Comparison of ENCODE assay signal across 9 cellular contexts in the genomic region with DNA sequence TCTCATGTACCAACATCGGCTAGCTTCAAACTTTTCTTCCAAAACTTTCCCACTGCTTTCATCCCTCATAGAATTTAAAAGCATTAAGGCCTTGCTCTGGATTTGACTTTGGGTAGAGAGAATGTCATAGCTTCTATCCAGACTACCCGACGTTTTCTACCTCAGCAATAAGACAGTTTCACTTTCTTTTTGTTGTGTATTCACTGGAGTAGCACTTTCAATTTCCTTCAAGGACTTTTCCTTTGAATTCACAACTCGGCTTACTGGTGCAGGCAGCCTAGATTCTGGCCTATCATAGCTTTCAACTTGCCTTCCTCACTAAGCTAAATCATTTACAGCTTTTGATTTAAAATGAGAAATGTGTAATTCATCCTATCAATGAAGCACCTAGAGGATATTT.
DNase-seq lines count a peak whose midpoint lies in the region; ATAC-seq and TF ChIP-seq lines count a peak whose summit lies in the region.
"Had no signal": no experiment of that assay in that cellular context is flagged by ENCODE, and none has a peak within 500 bp of the region (broad histone marks: within the 10 kb centered on the region; RNA-seq: fewer than 3 reads in every experiment).

No MANE protein-coding gene starts in this region.

- no peaks in the 10 kb centered on the region for H3K36me3 ChIP-seq in GM06990 (ENCODE audit: control insufficient read depth, insufficient read depth, low read length)
- no peaks in the 10 kb centered on the region for H3K36me3 ChIP-seq in IMR-90 (ENCODE audit: control insufficient read depth, insufficient read depth, low read length)

- no peak for DNase-seq in GM06990 (ENCODE audit: extremely low read depth, insufficient read length)
- no peak for DNase-seq in IMR-90
- no peak for DNase-seq in caudate nucleus (lab: John Stamatoyannopoulos, UW)
- no peak for DNase-seq in omental fat pad (ENCODE audit: low spot score)
- no peak for DNase-seq in CD1c-positive myeloid dendritic cell (ENCODE audit: extremely low spot score)
- no peak for DNase-seq in stimulated activated naive B cell treated with anti-CD40 and anti-IgM and Interleukin-4, amounts not matched to agents 10 μg/mL and 1 μg/mL and 100 μg/mL, for 72 hours
- DNase-seq in NCI-H82 treated with DMSO at 0.1 percent for 48 hours (lab: John Stamatoyannopoulos, UW; ENCODE audit: unreplicated experiment): no peak

- no peaks in the 10 kb centered on the region for H3K27me3 Mint-ChIP-seq in stimulated activated naive B cell treated with anti-CD40 and anti-IgM and Interleukin-4, amounts not matched to agents 10 μg/mL and 1 μg/mL and 100 μg/mL, for 72 hours

- TF ChIP-seq CTCF in GM06990 (IDR thresholded peaks at IDR 0.05; ENCODE audit: insufficient read depth, low read length, poor library complexity, severe bottlenecking): no peak
- TF ChIP-seq CTCF in IMR-90 (conservative IDR thresholded peaks at IDR 0.05; ENCODE audit: low read depth, low read length): no peak
- no peak for TF ChIP-seq CTCF in omental fat pad (IDR thresholded peaks at IDR 0.05)

- dilution Hi-C loops in IMR-90 (cut with HindIII; ENCODE audit: low sequenced_read_pairs, unreplicated experiment): no loop called here

- H2AFZ ChIP-seq in IMR-90 (replicated peaks; ENCODE audit: low read length, poor library complexity): no peak overlapping the region

- H3K27me3 ChIP-seq in GM06990 (replicated peaks; ENCODE audit: control insufficient read depth, insufficient read depth, low read length) (no peaks in the 10 kb centered on the region), IMR-90 (ENCODE audit: control insufficient read depth, insufficient read depth, low read length) (no peaks in the 10 kb centered on the region)

- no peaks in the 10 kb centered on the region for H3K79me1 ChIP-seq in IMR-90 (ENCODE audit: low read depth in 1 of 2, low read length in 2 of 2)

- H3K4me1 Mint-ChIP-seq in stimulated activated naive B cell treated with anti-CD40 and anti-IgM and Interleukin-4, amounts not matched to agents 10 μg/mL and 1 μg/mL and 100 μg/mL, for 72 hours: no peaks in the 10 kb centered on the region

- H4K5ac ChIP-seq in IMR-90 (ENCODE audit: low read depth, low read length): no peak overlapping the region; the same call in 1 of the 2 replicates

- no peaks in the 10 kb centered on the region for H3K36me3 Mint-ChIP-seq in stimulated activated naive B cell treated with anti-CD40 and anti-IgM and Interleukin-4, amounts not matched to agents 10 μg/mL and 1 μg/mL and 100 μg/mL, for 72 hours

- no peak for TF ChIP-seq POLR2A in IMR-90 (IDR thresholded peaks at IDR 0.05; ENCODE audit: low read depth, low read length)

- no peak overlapping the region for H3K27ac Mint-ChIP-seq in stimulated activated naive B cell treated with anti-CD40 and anti-IgM and Interleukin-4, amounts not matched to agents 10 μg/mL and 1 μg/mL and 100 μg/mL, for 72 hours

- ATAC-seq in IMR-90 (ENCODE audit: low read depth) (peak; percentile 40), omental fat pad (ENCODE audit: low FRiP score) (peak; percentile 42), HG03045 (IDR thresholded peaks at IDR 0.05; ENCODE audit: unreplicated experiment) (no peak)
- ATAC-seq in stimulated activated naive B cell treated with anti-CD40 and anti-IgM and Interleukin-4, amounts not matched to agents 10 μg/mL and 1 μg/mL and 100 μg/mL, for 72 hours (replicated peaks): no peak

- H3K9me1 ChIP-seq in IMR-90 (ENCODE audit: insufficient read depth, low read length): no peaks in the 10 kb centered on the region

- no peak overlapping the region for H2BK15ac ChIP-seq in IMR-90 (ENCODE audit: low read depth, low read length)

- H3K14ac ChIP-seq in IMR-90 (replicated peaks; ENCODE audit: low read depth, low read length): no peak overlapping the region

- H4K91ac ChIP-seq in IMR-90 (ENCODE audit: insufficient read depth, low read depth, low read length): no peak overlapping the region

- H3K4ac ChIP-seq in IMR-90 (ENCODE audit: low read depth, low read length): no peak overlapping the region

- peak overlapping the region; percentile 48 for H3K4me2 ChIP-seq in IMR-90 (ENCODE audit: low read depth, low read length)

- no peaks in the 10 kb centered on the region for H3K9me3 ChIP-seq in IMR-90 (ENCODE audit: control insufficient read depth, insufficient read depth, low read length)

- H2BK20ac ChIP-seq in IMR-90 (ENCODE audit: low read depth, low read length): peak overlapping the region; percentile 33; the same call in 1 of the 2 replicates

- TF ChIP-seq RAD21 in IMR-90 (IDR thresholded peaks at IDR 0.05; ENCODE audit: low read length): no peak

- no peak overlapping the region for H2AK5ac ChIP-seq in IMR-90 (ENCODE audit: low read depth, low read length)

- WGBS in IMR-90 (ENCODE audit: extremely low coverage in 2 of 2, insufficient read length in 1 of 2), 2 experiments: no CpG with 5 or more reads among the region's 4 CpGs

- no peak overlapping the region for H3K4me3 Mint-ChIP-seq in stimulated activated naive B cell treated with anti-CD40 and anti-IgM and Interleukin-4, amounts not matched to agents 10 μg/mL and 1 μg/mL and 100 μg/mL, for 72 hours

- H3K4me3 ChIP-seq in GM06990 (replicated peaks; ENCODE audit: low read depth, low read length) (peak overlapping the region; percentile 26), IMR-90 (ENCODE audit: insufficient read depth, low read depth, low read length) (peak overlapping the region; percentile 3; the same call in 1 of the 2 replicates)

- no peak overlapping the region for H2AK9ac ChIP-seq in IMR-90 (replicated peaks; ENCODE audit: low read depth, low read length, poor library complexity)

- no peak overlapping the region for H4K8ac ChIP-seq in IMR-90 (ENCODE audit: low read depth in 2 of 2, low read length in 2 of 2)

- no peak overlapping the region for H3K9ac ChIP-seq in IMR-90 (ENCODE audit: low read depth, low read length)

- in situ Hi-C loops in IMR-90 (cut with MboI; ENCODE audit: low sequenced_read_pairs): no loop called here

- no TSS peak for BruUV-seq in IMR-90 (replicated peaks; lab: Mats Ljungman, UMichigan)

- H3K9me3 Mint-ChIP-seq in stimulated activated naive B cell treated with anti-CD40 and anti-IgM and Interleukin-4, amounts not matched to agents 10 μg/mL and 1 μg/mL and 100 μg/mL, for 72 hours: peaks cover 0 to 3% of the 10 kb centered on the region in 2 donors

- H3K56ac ChIP-seq in IMR-90 (ENCODE audit: extremely low read depth, insufficient read depth, low read length): no peak overlapping the region

- H3K18ac ChIP-seq in IMR-90 (ENCODE audit: low read depth, low read length): peak overlapping the region; percentile 35; the same call in 1 of the 2 replicates

- H2BK5ac ChIP-seq in IMR-90 (ENCODE audit: low read depth, low read length, poor library complexity, severe bottlenecking): no peak overlapping the region

- H3K27ac ChIP-seq in IMR-90 (ENCODE audit: insufficient read depth, low read length) (no peak overlapping the region), caudate nucleus (ENCODE audit: low read depth, low read length) (peak overlapping the region; percentile 39)
- H3K27ac ChIP-seq: HL-60 had no signal

- no peak overlapping the region for H3K23ac ChIP-seq in IMR-90 (ENCODE audit: low read depth, low read length)

- no peaks in the 10 kb centered on the region for H3K4me1 ChIP-seq in IMR-90 (ENCODE audit: control insufficient read depth, insufficient read depth, low read length)

- CTCF ChIA-PET in IMR-90 (lab: Yijun Ruan, JAX): no interaction called here

- H4K20me1 ChIP-seq in IMR-90 (ENCODE audit: insufficient read depth, low read length): no peaks in the 10 kb centered on the region

- H2BK120ac ChIP-seq in IMR-90 (ENCODE audit: low read depth, low read length): peak overlapping the region; percentile 42; the same call in 1 of the 2 replicates

- POLR2A ChIA-PET in IMR-90 (lab: Charles Lee; ENCODE audit: unreplicated experiment): interaction anchor here (0.6 kb wide), 1 partner anchor 9 kb away, joined by 5 read pairs; no protein-coding TSS in a partner anchor

- intact Hi-C loops in IMR-90 (cut with micrococcal nuclease): loop anchor here (5.0 kb wide), 1 partner anchor 421 kb away; the partner anchor contains the start of gene GPC6

TF ChIP-seq in IMR-90, 13 proteins besides CTCF, POLR2A, EP300 and RAD21:
- TF ChIP-seq, protein P1, sequence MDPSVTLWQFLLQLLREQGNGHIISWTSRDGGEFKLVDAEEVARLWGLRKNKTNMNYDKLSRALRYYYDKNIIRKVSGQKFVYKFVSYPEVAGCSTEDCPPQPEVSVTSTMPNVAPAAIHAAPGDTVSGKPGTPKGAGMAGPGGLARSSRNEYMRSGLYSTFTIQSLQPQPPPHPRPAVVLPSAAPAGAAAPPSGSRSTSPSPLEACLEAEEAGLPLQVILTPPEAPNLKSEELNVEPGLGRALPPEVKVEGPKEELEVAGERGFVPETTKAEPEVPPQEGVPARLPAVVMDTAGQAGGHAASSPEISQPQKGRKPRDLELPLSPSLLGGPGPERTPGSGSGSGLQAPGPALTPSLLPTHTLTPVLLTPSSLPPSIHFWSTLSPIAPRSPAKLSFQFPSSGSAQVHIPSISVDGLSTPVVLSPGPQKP (IDR thresholded peaks at IDR 0.05; ENCODE audit: borderline replicate concordance, low read depth, low read length): no peak
- TF ChIP-seq NFE2L2 (IDR thresholded peaks at IDR 0.05; ENCODE audit: low read depth, low read length) (no peak), MAFK (IDR thresholded peaks at IDR 0.05; ENCODE audit: low read depth, low read length) (no peak), RCOR1 (IDR thresholded peaks at IDR 0.05; ENCODE audit: insufficient replicate concordance, low read length) (no peak), USF2 (IDR thresholded peaks at IDR 0.05; ENCODE audit: low read depth, low read length) (no peak), MAZ (IDR thresholded peaks at IDR 0.05; ENCODE audit: borderline replicate concordance, low read depth, low read length) (no peak)
TF ChIP-seq in IMR-90: peak in this region for 0.

Comparison
In these comparisons a context has a peak if more than half of its experiments do, and no peak if none do; other contexts are left out.
1. ATAC-seq: peak in IMR-90 (single experiment) and omental fat pad (single experiment); none in HG03045 (single experiment) and stimulated activated naive B cell treated with anti-CD40 and anti-IgM and Interleukin-4, amounts not matched to agents 10 μg/mL and 1 μg/mL and 100 μg/mL, for 72 hours (0 of 2).